In the genomic region with DNA sequence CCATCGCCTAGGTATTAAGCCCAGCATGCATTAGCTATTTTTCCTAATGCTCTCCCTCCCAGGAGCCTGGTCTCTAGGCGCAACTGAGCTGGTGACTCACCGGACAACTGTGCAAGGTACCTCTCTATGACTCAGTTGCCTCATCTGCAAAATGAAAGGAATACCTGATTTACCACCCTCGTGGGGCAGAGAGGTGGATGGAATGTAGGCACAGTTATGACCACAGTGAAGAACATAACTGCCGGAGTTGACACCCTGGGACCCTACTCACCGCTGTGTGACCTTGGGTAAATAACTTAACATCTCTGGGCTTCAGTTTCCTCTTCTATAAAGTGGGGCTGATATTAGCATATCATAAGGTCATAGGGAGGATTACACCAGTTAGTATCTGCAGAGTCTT, we compare ENCODE assay signal across 20 cellular contexts. TPM values are rescaled to one million over a fixed set of nuclear protein-coding genes. Genes with fewer than 3 reads are reported as not detected.
DNase-seq lines count a peak whose midpoint lies in the region; ATAC-seq and TF ChIP-seq lines count a peak whose summit lies in the region.
"Had no signal": no experiment of that assay in that cellular context is flagged by ENCODE, and none has a peak within 500 bp of the region (broad histone marks: within the 10 kb centered on the region; RNA-seq: fewer than 3 reads in every experiment).

No MANE protein-coding gene starts in this region.

- peaks cover 64% of the 10 kb centered on the region for H3K4me1 Mint-ChIP-seq in WTC11
- peaks cover 73 to 76% of the 10 kb centered on the region in 2 donors for H3K4me1 Mint-ChIP-seq in effector memory CD8-positive, alpha-beta T cell (ENCODE audit: low read depth in 2 of 2)

- H3K27me3 Mint-ChIP-seq in WTC11 (ENCODE audit: low read depth): no peaks in the 10 kb centered on the region
- no peaks in the 10 kb centered on the region for H3K27me3 Mint-ChIP-seq in effector memory CD8-positive, alpha-beta T cell

- peaks cover 3% of the 10 kb centered on the region for H3K36me3 Mint-ChIP-seq in WTC11
- H3K36me3 Mint-ChIP-seq in effector memory CD8-positive, alpha-beta T cell (ENCODE audit: insufficient read depth): peaks cover 98% of the 10 kb centered on the region

- peak overlapping the region; percentile 25 for H3K27ac ChIP-seq in thymus (ENCODE audit: low read depth)
- H3K27ac ChIP-seq: adrenal gland, thyroid gland had no signal

- peak; percentile 68 for DNase-seq in stimulated activated CD4-positive, alpha-beta T cell treated with anti-CD3 and anti-CD28 coated beads, Interleukin-15, amount 100 ng/mL, for 24 hours
- no peak for DNase-seq in stimulated activated CD4-positive, alpha-beta T cell treated with anti-CD3 and anti-CD28 coated beads, Interleukin-2, amount 100 ng/mL, for 48 hours
- DNase-seq in WTC11 (ENCODE audit: low spot score): no peak
- DNase-seq in effector memory CD8-positive, alpha-beta T cell: no peak
- no peak for DNase-seq in NCI-H1436 (lab: John Stamatoyannopoulos, UW)
- no peak for DNase-seq in NCI-H146 treated with DMSO at 0.1 percent for 48 hours (lab: John Stamatoyannopoulos, UW; ENCODE audit: unreplicated experiment)
- DNase-seq in cerebellar nuclear complex (lab: John Stamatoyannopoulos, UW): no peak
- DNase-seq: adrenal gland; central memory CD4-positive, alpha-beta T cell; endodermal cell; left cardiac atrium; NCI-H2029 treated with DMSO at 0.1 percent for 48 hours; NCI-H510A treated with DMSO at 0.1 percent for 48 hours; stimulated activated CD4-positive, alpha-beta T cell treated with anti-CD3 and anti-CD28 coated beads, Interleukin-1b, Interleukin-23, amount 100 ng/mL, for 48 hours; thyroid gland had no signal

- H3K4me3 Mint-ChIP-seq in WTC11: no peak overlapping the region
- peak overlapping the region; percentile 94 to 99 for H3K4me3 Mint-ChIP-seq in effector memory CD8-positive, alpha-beta T cell
- H3K4me3 Mint-ChIP-seq: endodermal cell had no signal

- CTCF ChIA-PET in WTC11 (lab: Charles Lee): interaction anchor here (1.6 kb wide), 1 partner anchor 25 kb away, joined by 5 read pairs; no protein-coding TSS in a partner anchor

- POLR2A ChIA-PET in WTC11 (lab: Charles Lee): no interaction called here

- H3K9me3 Mint-ChIP-seq in WTC11: no peaks in the 10 kb centered on the region
- H3K9me3 Mint-ChIP-seq in effector memory CD8-positive, alpha-beta T cell: no peaks in the 10 kb centered on the region
- H3K9me3 Mint-ChIP-seq: endodermal cell had no signal

- H3K4me3 ChIP-seq in thymus (ENCODE audit: low read length): no peak overlapping the region
- H3K4me3 ChIP-seq: adrenal gland, mucosa of descending colon, thyroid gland had no signal

- H3K9me3 ChIP-seq in thymus (ENCODE audit: control insufficient read depth): no peaks in the 10 kb centered on the region
- H3K9me3 ChIP-seq: adrenal gland, mucosa of descending colon, thyroid gland had no signal

- peaks cover 78% of the 10 kb centered on the region for H3K36me3 ChIP-seq in thymus (ENCODE audit: control insufficient read depth, insufficient read depth)
- H3K36me3 ChIP-seq: adrenal gland, thyroid gland had no signal

- TF ChIP-seq CTCF in WTC11 (IDR thresholded peaks at IDR 0.05): no peak

- 91% methylated on average over 6 of the region's 6 CpGs for WGBS in thymus

- H3K27me3 ChIP-seq in thymus (ENCODE audit: control insufficient read depth, insufficient read depth): no peaks in the 10 kb centered on the region
- H3K27me3 ChIP-seq: thyroid gland had no signal

- no peak for ATAC-seq in WTC11
- ATAC-seq in effector memory CD8-positive, alpha-beta T cell (replicated peaks): peak; percentile 40
- ATAC-seq: left cardiac atrium, mucosa of descending colon, sciatic nerve had no signal

- H3K27ac Mint-ChIP-seq in WTC11: 0 out of 2 replicates have a peak overlapping the region, but pooled peaks have one; percentile 68
- H3K27ac Mint-ChIP-seq in effector memory CD8-positive, alpha-beta T cell: peak overlapping the region; percentile 98 to 99
- H3K27ac Mint-ChIP-seq: endodermal cell had no signal

- H3K4me1 ChIP-seq in thymus (ENCODE audit: control insufficient read depth, insufficient read depth, low read length): peaks cover 23% of the 10 kb centered on the region
- H3K4me1 ChIP-seq: adrenal gland had no signal

TF ChIP-seq in WTC11, 78 proteins besides CTCF, POLR2A, EP300 and RAD21 (continues in another document):
- TF ChIP-seq, protein P1, sequence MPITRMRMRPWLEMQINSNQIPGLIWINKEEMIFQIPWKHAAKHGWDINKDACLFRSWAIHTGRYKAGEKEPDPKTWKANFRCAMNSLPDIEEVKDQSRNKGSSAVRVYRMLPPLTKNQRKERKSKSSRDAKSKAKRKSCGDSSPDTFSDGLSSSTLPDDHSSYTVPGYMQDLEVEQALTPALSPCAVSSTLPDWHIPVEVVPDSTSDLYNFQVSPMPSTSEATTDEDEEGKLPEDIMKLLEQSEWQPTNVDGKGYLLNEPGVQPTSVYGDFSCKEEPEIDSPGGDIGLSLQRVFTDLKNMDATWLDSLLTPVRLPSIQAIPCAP (CRISPR knock-in tag; IDR thresholded peaks at IDR 0.05): no peak
- TF ChIP-seq NR3C1 (CRISPR knock-in tag; conservative IDR thresholded peaks at IDR 0.05; ENCODE audit: low read depth): no peak
- no peak for TF ChIP-seq EMX1 (CRISPR knock-in tag; IDR thresholded peaks at IDR 0.05)
- TF ChIP-seq, protein P2, sequence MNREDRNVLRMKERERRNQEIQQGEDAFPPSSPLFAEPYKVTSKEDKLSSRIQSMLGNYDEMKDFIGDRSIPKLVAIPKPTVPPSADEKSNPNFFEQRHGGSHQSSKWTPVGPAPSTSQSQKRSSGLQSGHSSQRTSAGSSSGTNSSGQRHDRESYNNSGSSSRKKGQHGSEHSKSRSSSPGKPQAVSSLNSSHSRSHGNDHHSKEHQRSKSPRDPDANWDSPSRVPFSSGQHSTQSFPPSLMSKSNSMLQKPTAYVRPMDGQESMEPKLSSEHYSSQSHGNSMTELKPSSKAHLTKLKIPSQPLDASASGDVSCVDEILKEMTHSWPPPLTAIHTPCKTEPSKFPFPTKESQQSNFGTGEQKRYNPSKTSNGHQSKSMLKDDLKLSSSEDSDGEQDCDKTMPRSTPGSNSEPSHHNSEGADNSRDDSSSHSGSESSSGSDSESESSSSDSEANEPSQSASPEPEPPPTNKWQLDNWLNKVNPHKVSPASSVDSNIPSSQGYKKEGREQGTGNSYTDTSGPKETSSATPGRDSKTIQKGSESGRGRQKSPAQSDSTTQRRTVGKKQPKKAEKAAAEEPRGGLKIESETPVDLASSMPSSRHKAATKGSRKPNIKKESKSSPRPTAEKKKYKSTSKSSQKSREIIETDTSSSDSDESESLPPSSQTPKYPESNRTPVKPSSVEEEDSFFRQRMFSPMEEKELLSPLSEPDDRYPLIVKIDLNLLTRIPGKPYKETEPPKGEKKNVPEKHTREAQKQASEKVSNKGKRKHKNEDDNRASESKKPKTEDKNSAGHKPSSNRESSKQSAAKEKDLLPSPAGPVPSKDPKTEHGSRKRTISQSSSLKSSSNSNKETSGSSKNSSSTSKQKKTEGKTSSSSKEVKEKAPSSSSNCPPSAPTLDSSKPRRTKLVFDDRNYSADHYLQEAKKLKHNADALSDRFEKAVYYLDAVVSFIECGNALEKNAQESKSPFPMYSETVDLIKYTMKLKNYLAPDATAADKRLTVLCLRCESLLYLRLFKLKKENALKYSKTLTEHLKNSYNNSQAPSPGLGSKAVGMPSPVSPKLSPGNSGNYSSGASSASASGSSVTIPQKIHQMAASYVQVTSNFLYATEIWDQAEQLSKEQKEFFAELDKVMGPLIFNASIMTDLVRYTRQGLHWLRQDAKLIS (CRISPR knock-in tag; IDR thresholded peaks at IDR 0.05; ENCODE audit: borderline replicate concordance): no peak
- TF ChIP-seq, protein P3, sequence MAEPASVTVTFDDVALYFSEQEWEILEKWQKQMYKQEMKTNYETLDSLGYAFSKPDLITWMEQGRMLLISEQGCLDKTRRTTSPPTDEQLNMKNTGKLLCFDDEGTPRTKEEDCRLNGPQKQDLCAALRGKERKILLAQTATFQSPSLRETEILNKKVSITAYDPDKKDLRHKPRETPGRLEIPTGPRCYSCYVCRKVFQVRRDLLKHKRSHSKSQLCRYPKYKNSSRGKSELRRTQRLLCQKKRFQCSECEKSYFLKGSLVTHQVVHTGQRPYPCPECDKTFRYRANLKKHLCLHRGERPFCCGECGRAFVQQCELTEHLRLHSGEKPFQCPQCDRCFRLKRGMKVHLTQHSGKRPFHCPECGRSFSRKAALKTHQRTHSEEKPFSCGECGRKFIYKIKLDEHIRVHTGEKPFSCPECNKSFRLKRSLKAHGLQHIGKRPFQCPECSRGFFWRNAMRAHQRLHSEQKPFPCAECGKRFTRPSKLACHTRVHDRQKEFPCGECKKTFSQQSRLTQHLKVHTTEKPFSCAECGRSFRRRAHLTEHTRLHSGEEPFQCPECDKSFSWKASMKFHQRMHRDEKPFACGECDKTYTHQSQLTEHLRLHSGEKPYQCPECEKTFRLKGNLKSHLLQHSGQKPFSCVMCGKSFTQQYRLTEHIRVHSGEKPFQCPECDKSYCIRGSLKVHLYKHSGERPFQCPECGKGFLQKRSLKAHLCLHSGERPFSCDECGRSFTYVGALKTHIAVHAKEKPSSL (CRISPR knock-in tag; conservative IDR thresholded peaks at IDR 0.05): no peak
- no peak for TF ChIP-seq MXD4 (CRISPR knock-in tag; IDR thresholded peaks at IDR 0.05; ENCODE audit: borderline replicate concordance)
- TF ChIP-seq, protein P4, sequence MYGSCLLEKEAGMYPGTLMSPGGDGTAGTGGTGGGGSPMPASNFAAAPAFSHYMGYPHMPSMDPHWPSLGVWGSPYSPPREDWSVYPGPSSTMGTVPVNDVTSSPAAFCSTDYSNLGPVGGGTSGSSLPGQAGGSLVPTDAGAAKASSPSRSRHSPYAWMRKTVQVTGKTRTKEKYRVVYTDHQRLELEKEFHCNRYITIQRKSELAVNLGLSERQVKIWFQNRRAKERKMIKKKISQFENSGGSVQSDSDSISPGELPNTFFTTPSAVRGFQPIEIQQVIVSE (CRISPR knock-in tag; IDR thresholded peaks at IDR 0.05; ENCODE audit: borderline replicate concordance): no peak
- TF ChIP-seq, protein P5, sequence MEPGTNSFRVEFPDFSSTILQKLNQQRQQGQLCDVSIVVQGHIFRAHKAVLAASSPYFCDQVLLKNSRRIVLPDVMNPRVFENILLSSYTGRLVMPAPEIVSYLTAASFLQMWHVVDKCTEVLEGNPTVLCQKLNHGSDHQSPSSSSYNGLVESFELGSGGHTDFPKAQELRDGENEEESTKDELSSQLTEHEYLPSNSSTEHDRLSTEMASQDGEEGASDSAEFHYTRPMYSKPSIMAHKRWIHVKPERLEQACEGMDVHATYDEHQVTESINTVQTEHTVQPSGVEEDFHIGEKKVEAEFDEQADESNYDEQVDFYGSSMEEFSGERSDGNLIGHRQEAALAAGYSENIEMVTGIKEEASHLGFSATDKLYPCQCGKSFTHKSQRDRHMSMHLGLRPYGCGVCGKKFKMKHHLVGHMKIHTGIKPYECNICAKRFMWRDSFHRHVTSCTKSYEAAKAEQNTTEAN (CRISPR knock-in tag; IDR thresholded peaks at IDR 0.05): no peak

RNA-seq across cellular contexts. Expression of a gene that starts 22.6 kb away (rescaled TPM):
- total RNA-seq in WTC11 (2021): 6.7 to 9.1 TPM (median 7.2 TPM) in 3 replicates
- polyA plus RNA-seq in thymus: 15.1 TPM
- total RNA-seq: fibroblast of villous mesenchyme had no signal
- polyA plus RNA-seq: BJ had no signal
